Comparison of ENCODE assay signal across 6 cellular contexts in genomic region chr2:85660301-85660700, GRCh38. TPM values are rescaled to one million over a fixed set of nuclear protein-coding genes. Genes with fewer than 3 reads are reported as not detected.
"Had no signal": no experiment of that assay in that cellular context is flagged by ENCODE, and none has a peak within 500 bp of the region (broad histone marks: within the 10 kb centered on the region; RNA-seq: fewer than 3 reads in every experiment).

No MANE protein-coding gene starts in this region.

RNA-seq across cellular contexts. Expression of gene SFTPB, which starts 7.7 kb away (rescaled TPM):
- total RNA-seq: HepG2, HT-29, HT1080, IMR-90 had no signal
- polyA plus RNA-seq: HepG2, IgD-negative memory B cell, IMR-90 had no signal

RNA-seq across cellular contexts. Expression of gene GNLY, which starts 33.9 kb away (rescaled TPM):
- total RNA-seq: HepG2, HT-29, HT1080, IMR-90, K562 had no signal
- polyA plus RNA-seq: HepG2, IMR-90, K562 had no signal
